Comparison of ENCODE assay signal across 8 cellular contexts in genomic region chr2:105037572-105038382, GRCh38. TPM values are rescaled to one million over a fixed set of nuclear protein-coding genes. Genes with fewer than 3 reads are reported as not detected.
DNase-seq lines count a peak whose midpoint lies in the region; ATAC-seq and TF ChIP-seq lines count a peak whose summit lies in the region.

MRPS9 (plus strand) TSS chr2:105038069; CDS start chr2:105038093, 24 bp downstream.

- peak within 1 kb of the TSS; percentile 91 for H3K4me3 Mint-ChIP-seq in activated T-cell treated with anti-CD3 and anti-CD28 coated beads, Interleukin-2, amount 50 U/mL, for 24 hours

- H3K9me3 Mint-ChIP-seq in activated T-cell treated with anti-CD3 and anti-CD28 coated beads, Interleukin-2, amount 50 U/mL, for 24 hours, result no peaks in the 10 kb centered on the region

- H3K9me3 ChIP-seq in mucosa of stomach (ENCODE audit: control insufficient read depth, low read length), result no peaks in the 10 kb centered on the region

- no peaks in the 10 kb centered on the region for H3K4me1 ChIP-seq in mucosa of stomach (ENCODE audit: control insufficient read depth, insufficient read depth, low read length)

- H3K27me3 Mint-ChIP-seq in activated T-cell treated with anti-CD3 and anti-CD28 coated beads, Interleukin-2, amount 50 U/mL, for 24 hours, result no peaks in the 10 kb centered on the region

- DNase-seq in DMS153 treated with DMSO at 0.1 percent for 48 hours (lab: John Stamatoyannopoulos, UW; ENCODE audit: unreplicated experiment) (peak; percentile 89), KBM-7 (peak; percentile 98), erythroblast (lab: John Stamatoyannopoulos, UW) (peak; percentile 98 to 99)
- DNase-seq in activated T-cell treated with anti-CD3 and anti-CD28 coated beads, Interleukin-2, amount 50 U/mL, for 24 hours, result peak; percentile 98
- peak; percentile 96 for DNase-seq in stimulated activated CD8-positive, alpha-beta memory T cell treated with anti-CD3 and anti-CD28 coated beads, Interleukin-7, amount 100 ng/mL, for 1 hour (ENCODE audit: low read depth in 2 of 2)

- H3K36me3 ChIP-seq in mucosa of stomach (ENCODE audit: control insufficient read depth, insufficient read depth, low read length), result no peaks in the 10 kb centered on the region

- H3K36me3 Mint-ChIP-seq in activated T-cell treated with anti-CD3 and anti-CD28 coated beads, Interleukin-2, amount 50 U/mL, for 24 hours (ENCODE audit: low read depth), result peaks cover 20% of the 10 kb centered on the region

- in situ Hi-C loops in KBM-7 (cut with MboI; ENCODE audit: low pct_unique_long_range_greater_than_20kb, low sequenced_read_pairs), result no loop called here

- H3K27ac Mint-ChIP-seq in activated T-cell treated with anti-CD3 and anti-CD28 coated beads, Interleukin-2, amount 50 U/mL, for 24 hours, result peak within 1 kb of the TSS; percentile 95

- H3K9ac ChIP-seq in mucosa of stomach (ENCODE audit: low read length), result peak within 1 kb of the TSS; percentile 83

- peak within 1 kb of the TSS; percentile 84 for H3K4me3 ChIP-seq in mucosa of stomach (ENCODE audit: low read length)

- peak; percentile 85 for TF ChIP-seq POLR2A in erythroblast (IDR thresholded peaks at IDR 0.05; ENCODE audit: low read length)

- peak; percentile 99 for ATAC-seq in GM21717 (IDR thresholded peaks at IDR 0.05; ENCODE audit: unreplicated experiment)

- H3K4me1 Mint-ChIP-seq in activated T-cell treated with anti-CD3 and anti-CD28 coated beads, Interleukin-2, amount 50 U/mL, for 24 hours (ENCODE audit: low read depth), result peaks cover 44% of the 10 kb centered on the region

- no peaks in the 10 kb centered on the region for H3K27me3 ChIP-seq in mucosa of stomach (ENCODE audit: control insufficient read depth, insufficient read depth, low read length)

TF ChIP-seq in PFSK-1, 5 proteins besides CTCF, POLR2A, EP300 and RAD21:
- TF ChIP-seq FOXP2 (optimal IDR thresholded peaks at IDR 0.05; ENCODE audit: borderline replicate concordance, extremely low read depth, extremely low read length, insufficient read depth) (peak; percentile 22), TAF1 (IDR thresholded peaks at IDR 0.05; ENCODE audit: borderline replicate concordance, insufficient read depth, low read length) (peak; percentile 74; the same call in 1 of the 2 replicates), SIN3A (IDR thresholded peaks at IDR 0.05; ENCODE audit: borderline replicate concordance, insufficient read depth, low read length) (no peak), REST (IDR thresholded peaks at IDR 0.05; ENCODE audit: insufficient read depth in 1 of 2, low read depth in 2 of 2, low read length in 2 of 2) (0 out of 4 replicates have a peak, but pooled peaks of 1 of the 2 experiments have one; percentile 21), POLR2AphosphoS5 (IDR thresholded peaks at IDR 0.05; ENCODE audit: low read depth, low read length) (peak; percentile 90)

RNA-seq across cellular contexts. Expression of gene MRPS9, which starts in this region (rescaled TPM):
- 34.4 TPM for polyA plus RNA-seq in PFSK-1 (2012; ENCODE audit: insufficient read length, low read depth)

Comparison
In these comparisons a context has a peak if more than half of its experiments do, and no peak if none do; other contexts are left out.
1. Peak in every context shown above with its lines: DNase-seq, ATAC-seq and H3K4me3 ChIP-seq.